1 cellular context compared by ENCODE assay signal in genomic region chr2:171390941-171391516, GRCh38.
TF ChIP-seq lines count a peak whose summit lies in the region.

No MANE protein-coding gene starts in this region.

TF ChIP-seq in K562, 482 proteins besides CTCF, POLR2A, EP300 and RAD21 (continued from another document):
- no peak for TF ChIP-seq CBX8 (IDR thresholded peaks at IDR 0.05; ENCODE audit: borderline replicate concordance, extremely low read depth, low read depth, low read length, poor library complexity, severe bottlenecking)
